Comparison of ENCODE assay signal across 27 cellular contexts in genomic region chr9:99816392-99816791, GRCh38. TPM values are rescaled to one million over a fixed set of nuclear protein-coding genes. Genes with fewer than 3 reads are reported as not detected.
"Had no signal": no experiment of that assay in that cellular context is flagged by ENCODE, and none has a peak within 500 bp of the region (broad histone marks: within the 10 kb centered on the region; RNA-seq: fewer than 3 reads in every experiment).

No MANE protein-coding gene starts in this region.

- H3K36me3 ChIP-seq: adrenal gland had no signal

- H3K27ac Mint-ChIP-seq: activated B cell treated with CpG ODN at 0.5 μM for 24 hours; activated CD4-positive, alpha-beta T cell treated with anti-CD3 and anti-CD28 coated beads, Interleukin-2, amount 10 ng/mL, durations not matched to agents 24 days and 14 days; activated naive CD4-positive, alpha-beta T cell treated with anti-CD3 and anti-CD28 coated beads for 36 hours; T-helper 1 cell treated with Interleukin-12 subunit alpha and Interleukin-12 subunit beta and Interleukin-4 antibody, amounts not matched to agents 30 μg/mL and 1 μg/mL, for 36 hours had no signal

- H3K27me3 ChIP-seq: adrenal gland, SJSA1 had no signal

- H3K4me3 ChIP-seq: adrenal gland, SJSA1 had no signal

- H3K9me3 Mint-ChIP-seq: activated B cell treated with CpG ODN at 0.5 μM for 24 hours; activated CD4-positive, alpha-beta T cell treated with anti-CD3 and anti-CD28 coated beads, Interleukin-2, amount 10 ng/mL, durations not matched to agents 24 days and 14 days; activated naive CD4-positive, alpha-beta T cell treated with anti-CD3 and anti-CD28 coated beads for 36 hours; T-helper 1 cell treated with Interleukin-12 subunit alpha and Interleukin-12 subunit beta and Interleukin-4 antibody, amounts not matched to agents 30 μg/mL and 1 μg/mL, for 36 hours had no signal

- H3K27ac ChIP-seq: adrenal gland, SJSA1 had no signal

- H3K4me3 Mint-ChIP-seq: activated B cell treated with CpG ODN at 0.5 μM for 24 hours; activated CD4-positive, alpha-beta T cell treated with anti-CD3 and anti-CD28 coated beads, Interleukin-2, amount 10 ng/mL, durations not matched to agents 24 days and 14 days; activated naive CD4-positive, alpha-beta T cell treated with anti-CD3 and anti-CD28 coated beads for 36 hours had no signal

- DNase-seq: activated B cell treated with CpG ODN at 0.5 μM for 24 hours; activated CD4-positive, alpha-beta T cell treated with anti-CD3 and anti-CD28 coated beads for 1 hour; activated CD4-positive, alpha-beta T cell treated with anti-CD3 and anti-CD28 coated beads, Interleukin-2, amount 10 ng/mL, durations not matched to agents 24 days and 14 days; activated CD4-positive, alpha-beta T cell treated with anti-CD3 and anti-CD28 coated beads, Interleukin-2, amount 50 U/mL, for 48 hours; activated effector memory CD4-positive, alpha-beta T cell treated with anti-CD3 and anti-CD28 coated beads, Interleukin-2, amount 50 U/mL, for 16 hours; activated naive CD4-positive, alpha-beta T cell treated with anti-CD3 and anti-CD28 coated beads for 36 hours; activated T-cell treated with anti-CD3 and anti-CD28 coated beads for 4 hours; adrenal gland; anterior cingulate cortex; central memory CD4-positive, alpha-beta T cell; Karpas-422; NCI-H1105 treated with DMSO at 0.1 percent for 48 hours; NCI-H1436 treated with DMSO at 0.1 percent for 48 hours; NCI-H187; NCI-H2081; NCI-H510A treated with DMSO at 0.1 percent for 48 hours; NCI-H69; NK-92 treated with Interleukin-12 subunit alpha and Interleukin-12 subunit beta, amount 100 ng/mL, for 24 hours; OCI-M1; Right ventricle myocardium superior; RPMI8226; T1000 had no signal

- H3K27me3 Mint-ChIP-seq: activated B cell treated with CpG ODN at 0.5 μM for 24 hours; activated naive CD8-positive, alpha-beta T cell had no signal

- ATAC-seq: Panc1 had no signal

- H3K9me3 ChIP-seq: adrenal gland, SJSA1 had no signal

RNA-seq across cellular contexts. Expression of gene NR4A3, which starts 5.3 kb away (rescaled TPM):
- total RNA-seq: bronchial epithelial cell had no signal
